29 cellular contexts compared by ENCODE assay signal in the genomic region with DNA sequence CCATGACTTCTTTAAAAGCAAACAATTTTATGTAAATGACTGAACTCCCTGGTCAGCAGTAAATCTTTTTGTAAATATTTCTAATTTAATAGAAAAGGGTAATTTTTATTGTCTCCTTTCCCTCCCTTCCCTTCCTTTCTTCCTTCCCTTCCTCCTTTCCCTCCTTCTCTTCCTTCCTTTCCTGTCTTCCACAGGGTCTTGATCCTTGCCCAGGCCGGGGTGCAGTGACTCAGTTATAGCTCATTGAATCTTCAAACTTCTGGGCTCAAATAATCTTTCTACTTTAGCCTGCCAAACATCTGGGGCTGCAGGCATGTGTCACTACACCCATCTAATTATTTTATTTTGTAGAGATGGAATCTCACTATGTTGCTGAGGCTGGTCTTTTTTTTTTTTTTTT. TPM values are rescaled to one million over a fixed set of nuclear protein-coding genes. Genes with fewer than 3 reads are reported as not detected.
DNase-seq lines count a peak whose midpoint lies in the region; ATAC-seq, FAIRE-seq and TF ChIP-seq lines count a peak whose summit lies in the region.
"Had no signal": no experiment of that assay in that cellular context is flagged by ENCODE, and none has a peak within 500 bp of the region (broad histone marks: within the 10 kb centered on the region; RNA-seq: fewer than 3 reads in every experiment).

No MANE protein-coding gene starts in this region.

- no peaks in the 10 kb centered on the region for H3K4me1 ChIP-seq in PC-3 (ENCODE audit: insufficient read depth, low read length)
- peaks cover 4% of the 10 kb centered on the region for H3K4me1 ChIP-seq in fibroblast of lung (ENCODE audit: control insufficient read depth, extremely low read depth, insufficient read depth, low read length)
- no peaks in the 10 kb centered on the region for H3K4me1 ChIP-seq in kidney (ENCODE audit: control insufficient read depth in 1 of 2, insufficient read depth in 1 of 2, low read depth in 1 of 2, low read length in 2 of 2)
- H3K4me1 ChIP-seq in esophagus muscularis mucosa: peaks cover 0 to 29% (median 8%) of the 10 kb centered on the region in 4 donors
- peaks cover 0 to 4% (median 0%) of the 10 kb centered on the region in 4 donors for H3K4me1 ChIP-seq in sigmoid colon
- H3K4me1 ChIP-seq: body of pancreas, lower lobe of right lung, psoas muscle, upper lobe of left lung had no signal

- no peak overlapping the region for H3K9ac ChIP-seq in PC-3 (ENCODE audit: low read length)
- no peak overlapping the region for H3K9ac ChIP-seq in fibroblast of lung (ENCODE audit: insufficient read depth, low read length)
- H3K9ac ChIP-seq in kidney (ENCODE audit: low read length in 2 of 2): no peak overlapping the region

- 87% methylated on average over 1 of the region's 1 CpG for WGBS in esophagus muscularis mucosa
- 92% methylated on average over 1 of the region's 1 CpG for WGBS in sigmoid colon, 2 donors

- H3K4me2 ChIP-seq in PC-3 (ENCODE audit: low read length): no peak overlapping the region
- H3K4me2 ChIP-seq in fibroblast of lung (ENCODE audit: extremely low read depth, insufficient read depth, low read length): peak overlapping the region; percentile 17

- TF ChIP-seq EP300 in esophagus muscularis mucosa (IDR thresholded peaks at IDR 0.05): no peak
- no peak for TF ChIP-seq EP300 in sigmoid colon (IDR thresholded peaks at IDR 0.05)

- BruUV-seq in PC-3 (replicated peaks; lab: Mats Ljungman, UMichigan): no TSS peak

- DNase-seq in AG20443 (ENCODE audit: low spot score) (peak; percentile 17), ELR (ENCODE audit: low read depth) (peak; percentile 21), PC-3 (no peak), fibroblast of lung (ENCODE audit: low read depth in 2 of 2) (no peak), kidney (no peak), esophagus muscularis mucosa (ENCODE audit: extremely low spot score) (no peak), sigmoid colon (no peak)
- DNase-seq: activated CD4-positive, alpha-beta T cell treated with anti-CD3 and anti-CD28 coated beads for 4 hours; activated gamma-delta T cell; body of pancreas; Calu3; dermis blood vessel endothelial cell; DMS79; GDM1; KG1; lower lobe of right lung; MM.1S; mucosa of descending colon; natural killer cell; NCI-H1930; NCI-H2171 treated with DMSO at 0.1 percent for 48 hours; NCI-H510A; occipital lobe; psoas muscle; stimulated activated CD4-positive, alpha-beta T cell treated with anti-CD3 and anti-CD28 coated beads, Interleukin-4, amount 100 ng/mL, for 24 hours; upper lobe of left lung had no signal

- no peak for TF ChIP-seq CTCF in PC-3 (conservative IDR thresholded peaks at IDR 0.05; ENCODE audit: low read depth, low read length)
- TF ChIP-seq CTCF in fibroblast of lung (conservative IDR thresholded peaks at IDR 0.05 in 1 of 2, IDR thresholded peaks at IDR 0.05 in 1 of 2; ENCODE audit: low read depth in 1 of 2, low read length in 2 of 2): no peak
- TF ChIP-seq CTCF in kidney (IDR thresholded peaks at IDR 0.05; ENCODE audit: borderline replicate concordance, extremely low read depth, insufficient read depth): no peak
- TF ChIP-seq CTCF in esophagus muscularis mucosa (IDR thresholded peaks at IDR 0.05): no peak
- no peak for TF ChIP-seq CTCF in sigmoid colon (IDR thresholded peaks at IDR 0.05)

- POLR2A ChIA-PET in PC-3 (lab: Charles Lee; ENCODE audit: unreplicated experiment): interaction anchor here (0.7 kb wide), 1 partner anchor 82 kb away, joined by 3 read pairs; no protein-coding TSS in a partner anchor

- CTCF ChIA-PET in PC-3 (lab: Charles Lee): interaction anchor here (0.7 kb wide), 1 partner anchor 59 kb away, joined by 9 read pairs; no protein-coding TSS in a partner anchor

- ATAC-seq in PC-3: peak; percentile 75
- ATAC-seq: body of pancreas, gastroesophageal sphincter, lower lobe of right lung, mucosa of descending colon, natural killer cell had no signal

- FAIRE-seq in kidney (lab: Jason Lieb, UNC): no peak
- FAIRE-seq: endometrium had no signal

- H3K79me2 ChIP-seq in PC-3 (ENCODE audit: low read length) (peaks cover 96% of the 10 kb centered on the region), fibroblast of lung (ENCODE audit: control insufficient read depth, insufficient read depth, low read length) (peaks cover 72% of the 10 kb centered on the region)

- H3K4me3 ChIP-seq in PC-3 (ENCODE audit: low read length) (no peak overlapping the region), fibroblast of lung (replicated peaks in 1 of 4; ENCODE audit: control extremely low read depth in 1 of 4, insufficient read depth in 1 of 4, low read depth in 3 of 4, low read length in 4 of 4) (no peak overlapping the region), kidney (ENCODE audit: low read length in 2 of 2) (no peak overlapping the region), esophagus muscularis mucosa (no peak overlapping the region), sigmoid colon (no peak overlapping the region)
- H3K4me3 ChIP-seq: body of pancreas, gastroesophageal sphincter, lower lobe of right lung, mucosa of descending colon, psoas muscle, upper lobe of left lung had no signal

- H3K27ac ChIP-seq in PC-3 (ENCODE audit: low read length): no peak overlapping the region
- peak overlapping the region; percentile 41 for H3K27ac ChIP-seq in fibroblast of lung (ENCODE audit: insufficient read depth, low read length)
- no peak overlapping the region for H3K27ac ChIP-seq in kidney (ENCODE audit: low read depth in 2 of 2, low read length in 2 of 2)
- H3K27ac ChIP-seq in esophagus muscularis mucosa (replicated peaks in 1 of 4): no peak overlapping the region
- H3K27ac ChIP-seq in sigmoid colon: no peak overlapping the region
- H3K27ac ChIP-seq: body of pancreas, C4-2B, gastroesophageal sphincter, lower lobe of right lung, psoas muscle, upper lobe of left lung had no signal

- no peaks in the 10 kb centered on the region for H3K9me2 ChIP-seq in PC-3 (replicated peaks; ENCODE audit: low read length)

- H3K9me3 ChIP-seq in PC-3 (ENCODE audit: low read length) (no peaks in the 10 kb centered on the region), fibroblast of lung (ENCODE audit: control insufficient read depth, insufficient read depth, low read depth, low read length) (no peaks in the 10 kb centered on the region), kidney (ENCODE audit: control insufficient read depth in 1 of 2, low read length in 2 of 2) (no peaks in the 10 kb centered on the region), esophagus muscularis mucosa (no peaks in the 10 kb centered on the region), sigmoid colon (no peaks in the 10 kb centered on the region)
- H3K9me3 ChIP-seq: gastroesophageal sphincter, lower lobe of right lung, mucosa of descending colon, psoas muscle, upper lobe of left lung had no signal

- intact Hi-C loops in PC-3 (cut with micrococcal nuclease) (loop anchor here (5.0 kb wide), 1 partner anchor 123 kb away; no protein-coding TSS in a partner anchor), kidney (cut with DNase I) (no loop called here), esophagus muscularis mucosa (cut with DNase I) (no loop called here), sigmoid colon (cut with DNase I) (no loop called here)

- TF ChIP-seq POLR2A in esophagus muscularis mucosa (IDR thresholded peaks at IDR 0.05; ENCODE audit: low read depth) (no peak), sigmoid colon (IDR thresholded peaks at IDR 0.05) (no peak)

- H4K20me1 ChIP-seq in PC-3 (ENCODE audit: low read length): peaks cover 23% of the 10 kb centered on the region
- H4K20me1 ChIP-seq in fibroblast of lung (ENCODE audit: control insufficient read depth, extremely low read depth, insufficient read depth, low read length): no peaks in the 10 kb centered on the region

- H3K27me3 ChIP-seq in PC-3 (ENCODE audit: low read length) (no peaks in the 10 kb centered on the region), fibroblast of lung (ENCODE audit: control insufficient read depth, insufficient read depth, low read length) (no peaks in the 10 kb centered on the region), esophagus muscularis mucosa (no peaks in the 10 kb centered on the region), sigmoid colon (no peaks in the 10 kb centered on the region)
- H3K27me3 ChIP-seq: body of pancreas, gastroesophageal sphincter, upper lobe of left lung had no signal

- H2AFZ ChIP-seq in PC-3 (ENCODE audit: low read length) (no peak overlapping the region), fibroblast of lung (ENCODE audit: low read length) (no peak overlapping the region)

- H3K36me3 ChIP-seq in PC-3 (ENCODE audit: low read depth, low read length) (peaks cover 38% of the 10 kb centered on the region), fibroblast of lung (ENCODE audit: control insufficient read depth, insufficient read depth, low read length) (peaks cover 4% of the 10 kb centered on the region), kidney (ENCODE audit: control insufficient read depth in 1 of 2, insufficient read depth in 2 of 2, low read length in 2 of 2) (peaks cover 3 to 6% of the 10 kb centered on the region in 2 donors), esophagus muscularis mucosa (peaks cover 5 to 61% (median 43%) of the 10 kb centered on the region in 4 donors), sigmoid colon (peaks cover 0 to 46% (median 5%) of the 10 kb centered on the region in 4 donors)

- H3F3A ChIP-seq in PC-3 (ENCODE audit: low read length, unreplicated experiment): no peaks in the 10 kb centered on the region

RNA-seq across cellular contexts. Expression of a gene that starts 21.3 kb away (rescaled TPM):
- total RNA-seq in PC-3 (2014; rRNA removed): 78.9 and 109 TPM in 2 replicates
- total RNA-seq in fibroblast of lung: 128 and 174 TPM in 2 replicates
- 70.0 and 75.7 TPM in 2 replicates for polyA plus RNA-seq in fibroblast of lung
- polyA plus RNA-seq in fibroblast of lung (2012): 65.5 and 66.1 TPM in 2 replicates
- polyA minus RNA-seq in fibroblast of lung (ENCODE audit: low replicate concordance): 12.4 and 12.5 TPM in 2 replicates
- 109 TPM for total RNA-seq in kidney
- 20.6 TPM for polyA plus RNA-seq in kidney (ENCODE audit: insufficient read depth, low read depth, low replicate concordance)
- total RNA-seq in esophagus muscularis mucosa: 100 to 1,000 TPM; 131 to 186 (median 150) TPM
- 100 to 1,000 TPM; 121 to 180 (median 145) TPM for total RNA-seq in sigmoid colon
- polyA plus RNA-seq in sigmoid colon: 10 to 100 TPM; 21.3 to 34.3 (median 27.6) TPM

RNA-seq across cellular contexts. Expression of a gene that starts 55.1 kb away (rescaled TPM):
- total RNA-seq in PC-3 (2014; rRNA removed) (21.8 and 33.9 TPM in 2 replicates), fibroblast of lung (36.2 and 37.5 TPM in 2 replicates), kidney (30.3 TPM), esophagus muscularis mucosa (10 to 100 TPM; 30.0 to 38.8 (median 34.5) TPM), sigmoid colon (10 to 100 TPM; 20.2 to 48.4 (median 32.4) TPM)
- polyA plus RNA-seq in fibroblast of lung (22.6 and 22.8 TPM in 2 replicates), kidney (ENCODE audit: insufficient read depth, low read depth, low replicate concordance) (8.6 TPM), sigmoid colon (10 to 100 TPM; 13.2 to 17.7 (median 14.8) TPM)
- 12.0 and 13.0 TPM in 2 replicates for polyA plus RNA-seq in fibroblast of lung (2012)
- 54.2 and 92.5 TPM in 2 replicates for polyA minus RNA-seq in fibroblast of lung (ENCODE audit: low replicate concordance)

Comparison
In these comparisons a context has a peak if more than half of its experiments do, and no peak if none do; other contexts are left out.
1. DNase-seq: peak in AG20443 (single experiment) and ELR (single experiment); none in PC-3 (single experiment), fibroblast of lung (0 of 2), kidney (single experiment), esophagus muscularis mucosa (single experiment) and sigmoid colon (single experiment).